In genomic region chr2:61470965-61471904, GRCh38 we compare ENCODE assay signal across 1 cellular context.
TF ChIP-seq lines count a peak whose summit lies in the region.

Gene USP34 (minus strand): TSS chr2:61471087. CDS start chr2:61470692, 395 bp downstream.

TF ChIP-seq in WTC11, 78 proteins besides CTCF, POLR2A, EP300 and RAD21 (continued from another document):
- TF ChIP-seq ZMAT4 (CRISPR knock-in tag; IDR thresholded peaks at IDR 0.05) = no peak
- TF ChIP-seq EMX1 (CRISPR knock-in tag; IDR thresholded peaks at IDR 0.05) = no peak
- no peak for TF ChIP-seq ZNF396 (CRISPR knock-in tag; IDR thresholded peaks at IDR 0.05; ENCODE audit: borderline replicate concordance)
- 0 out of 2 replicates have a peak, but pooled peaks have one; percentile 31 for TF ChIP-seq E2F5 (CRISPR knock-in tag; IDR thresholded peaks at IDR 0.05)
- TF ChIP-seq ZNF232 (CRISPR knock-in tag; IDR thresholded peaks at IDR 0.05) = peak; percentile 74
- TF ChIP-seq ZNF317 (CRISPR knock-in tag; IDR thresholded peaks at IDR 0.05; ENCODE audit: borderline replicate concordance, low read depth) = no peak
- peak; percentile 24; the same call in 1 of the 2 replicates for TF ChIP-seq MAX (CRISPR knock-in tag; IDR thresholded peaks at IDR 0.05)
- peak; percentile 31; the same call in 1 of the 2 replicates for TF ChIP-seq CREM (CRISPR knock-in tag; IDR thresholded peaks at IDR 0.05)
